ENCODE assay signal across 4 cellular contexts in genomic region chr7:68550027-68550426, GRCh38.
TF ChIP-seq lines count a peak whose summit lies in the region.

No MANE protein-coding gene starts in this region.

TF ChIP-seq in SK-N-SH treated with all-trans-retinoic acid at 6 μM for 48 hours, 23 proteins besides CTCF, POLR2A, EP300 and RAD21:
- TF ChIP-seq CSDC2 (CRISPR knock-in tag; IDR thresholded peaks at IDR 0.05) (no peak), ARNTL (CRISPR knock-in tag; IDR thresholded peaks at IDR 0.05; ENCODE audit: borderline replicate concordance, low read depth) (no peak), CSRNP3 (CRISPR knock-in tag; IDR thresholded peaks at IDR 0.05) (no peak), ZNF70 (CRISPR knock-in tag; IDR thresholded peaks at IDR 0.05) (peak; percentile 94), ZC3H10 (CRISPR knock-in tag; IDR thresholded peaks at IDR 0.05) (no peak), TSHZ2 (CRISPR knock-in tag; IDR thresholded peaks at IDR 0.05) (no peak)
TF ChIP-seq in SK-N-SH treated with all-trans-retinoic acid at 6 μM for 48 hours: peak in this region for 1.

TF ChIP-seq in SK-N-SH, 30 proteins besides CTCF, POLR2A, EP300 and RAD21:
- no peak for TF ChIP-seq GABPA (IDR thresholded peaks at IDR 0.05; ENCODE audit: low read depth)
- TF ChIP-seq SMC3 (IDR thresholded peaks at IDR 0.05; ENCODE audit: low read depth, low read length) = no peak
- TF ChIP-seq ELF1 (IDR thresholded peaks at IDR 0.05) = no peak
- TF ChIP-seq RXRA (IDR thresholded peaks at IDR 0.05; ENCODE audit: borderline replicate concordance, low read depth) = no peak
- no peak for TF ChIP-seq YY1 (IDR thresholded peaks at IDR 0.05; ENCODE audit: low read depth)
- TF ChIP-seq ZBTB33 (IDR thresholded peaks at IDR 0.05; ENCODE audit: borderline replicate concordance, low read depth) = no peak
TF ChIP-seq in SK-N-SH: peak in this region for 0.

TF ChIP-seq in A549, 52 proteins besides CTCF, POLR2A, EP300 and RAD21:
- TF ChIP-seq MAZ (IDR thresholded peaks at IDR 0.05; ENCODE audit: borderline replicate concordance, low read depth, low read length) (no peak), HOXA7 (CRISPR knock-in tag; IDR thresholded peaks at IDR 0.05) (no peak), KDM1A (IDR thresholded peaks at IDR 0.05; ENCODE audit: low read depth) (0 out of 2 replicates have a peak, but pooled peaks have one; percentile 31), RCOR1 (IDR thresholded peaks at IDR 0.05; ENCODE audit: low read depth, low read length) (no peak)

TF ChIP-seq in K562, 482 proteins besides CTCF, POLR2A, EP300 and RAD21:
- TF ChIP-seq RBM25 (IDR thresholded peaks at IDR 0.05; ENCODE audit: low read depth, low read length, severe bottlenecking) (peak; percentile 76), HDAC8 (tag; IDR thresholded peaks at IDR 0.05) (no peak), TEAD4 (IDR thresholded peaks at IDR 0.05; ENCODE audit: low read length) (no peak), TEAD4 (CRISPR knock-in tag; IDR thresholded peaks at IDR 0.05; ENCODE audit: borderline replicate concordance) (no peak), MYC (IDR thresholded peaks at IDR 0.05; ENCODE audit: low read depth, low read length) (no peak), MYC (CRISPR knock-in tag; IDR thresholded peaks at IDR 0.05; ENCODE audit: borderline replicate concordance, low read depth) (no peak)
